20 cellular contexts compared by ENCODE assay signal in the genomic region with DNA sequence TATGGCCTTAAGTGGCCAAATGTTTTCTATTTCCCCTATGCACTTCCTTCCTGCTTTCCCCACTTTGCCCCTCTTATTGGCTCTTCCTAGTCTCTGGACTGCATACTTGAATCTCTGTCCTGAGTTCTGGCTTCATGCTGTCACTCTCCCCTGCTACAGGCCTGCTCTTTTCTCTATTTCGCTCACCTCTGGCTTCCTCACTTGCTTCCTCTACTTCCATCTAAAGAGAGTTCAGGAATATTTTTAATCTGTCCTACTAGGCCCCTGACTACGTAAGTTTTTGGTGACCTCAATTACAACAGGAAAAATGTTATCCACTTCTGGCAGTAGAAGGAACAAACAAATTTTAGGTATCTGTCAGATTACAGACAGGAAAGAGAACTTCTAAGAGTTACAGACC.
A peak's percentile ranks its signal among the peaks of the same experiment; 100 is the strongest.
DNase-seq lines count a peak whose midpoint lies in the region; ATAC-seq and TF ChIP-seq lines count a peak whose summit lies in the region.
"Had no signal": no experiment of that assay in that cellular context is flagged by ENCODE, and none has a peak within 500 bp of the region (broad histone marks: within the 10 kb centered on the region; RNA-seq: fewer than 3 reads in every experiment).

No MANE protein-coding gene starts in this region.

- H3K4me1 Mint-ChIP-seq in WTC11 (peaks cover 47% of the 10 kb centered on the region), neural crest cell (peaks cover 26% of the 10 kb centered on the region), Caco-2 (ENCODE audit: low read depth, unreplicated experiment) (no peaks in the 10 kb centered on the region)
- H3K4me1 Mint-ChIP-seq in activated T-cell treated with anti-CD3 and anti-CD28 coated beads, Interleukin-2, amount 50 U/mL, for 72 hours (ENCODE audit: low read depth) = peaks cover 6% of the 10 kb centered on the region
- H3K4me1 Mint-ChIP-seq in T-helper 2 cell treated with Interferon-gamma antibody and Interleukin-4, amounts not matched to agents 5 μg/mL and 100 μg/mL, for 36 hours (ENCODE audit: low read depth) = peaks cover 4% of the 10 kb centered on the region

- peaks cover 0 to 3% (median 0%) of the 10 kb centered on the region in 4 donors for H3K4me1 ChIP-seq in transverse colon
- no peaks in the 10 kb centered on the region for H3K4me1 ChIP-seq in Caco-2

- POLR2A ChIA-PET in WTC11 (lab: Charles Lee) (no interaction called here), Caco-2 (lab: Charles Lee) (no interaction called here)

- CTCF ChIA-PET in WTC11 (lab: Charles Lee) = no interaction called here
- CTCF ChIA-PET in Caco-2 (lab: Charles Lee) = no interaction called here

- H3K27ac Mint-ChIP-seq in WTC11 = peak overlapping the region; percentile 42
- H3K27ac Mint-ChIP-seq in neural crest cell (ENCODE audit: unreplicated experiment) = no peak overlapping the region
- no peak overlapping the region for H3K27ac Mint-ChIP-seq in activated T-cell treated with anti-CD3 and anti-CD28 coated beads, Interleukin-2, amount 50 U/mL, for 72 hours
- no peak overlapping the region for H3K27ac Mint-ChIP-seq in T-helper 2 cell treated with Interferon-gamma antibody and Interleukin-4, amounts not matched to agents 5 μg/mL and 100 μg/mL, for 36 hours
- H3K27ac Mint-ChIP-seq in Caco-2 (ENCODE audit: unreplicated experiment) = no peak overlapping the region
- H3K27ac Mint-ChIP-seq: CD14-positive monocyte had no signal

- 62 to 71% methylated on average over 1 to 2 of the region's 2 CpGs for WGBS in transverse colon (ENCODE audit: low coverage in 1 of 2), 2 donors

- H3K36me3 Mint-ChIP-seq in WTC11 = no peaks in the 10 kb centered on the region
- no peaks in the 10 kb centered on the region for H3K36me3 Mint-ChIP-seq in neural crest cell (ENCODE audit: low read depth)
- no peaks in the 10 kb centered on the region for H3K36me3 Mint-ChIP-seq in activated T-cell treated with anti-CD3 and anti-CD28 coated beads, Interleukin-2, amount 50 U/mL, for 72 hours (ENCODE audit: insufficient read depth in 2 of 2)
- H3K36me3 Mint-ChIP-seq in T-helper 2 cell treated with Interferon-gamma antibody and Interleukin-4, amounts not matched to agents 5 μg/mL and 100 μg/mL, for 36 hours (ENCODE audit: low read depth) = no peaks in the 10 kb centered on the region
- H3K36me3 Mint-ChIP-seq in Caco-2 (ENCODE audit: insufficient read depth, unreplicated experiment) = no peaks in the 10 kb centered on the region

- H3K4me3 Mint-ChIP-seq in WTC11 (peak overlapping the region; percentile 37), neural crest cell (peak overlapping the region; percentile 1), Caco-2 (ENCODE audit: unreplicated experiment) (no peak overlapping the region)
- H3K4me3 Mint-ChIP-seq in activated T-cell treated with anti-CD3 and anti-CD28 coated beads, Interleukin-2, amount 50 U/mL, for 72 hours = no peak overlapping the region
- no peak overlapping the region for H3K4me3 Mint-ChIP-seq in T-helper 2 cell treated with Interferon-gamma antibody and Interleukin-4, amounts not matched to agents 5 μg/mL and 100 μg/mL, for 36 hours
- H3K4me3 Mint-ChIP-seq: CD14-positive monocyte had no signal

- H3K27me3 Mint-ChIP-seq in WTC11 (ENCODE audit: low read depth) = peaks cover 29% of the 10 kb centered on the region
- peaks cover 9% of the 10 kb centered on the region for H3K27me3 Mint-ChIP-seq in neural crest cell (ENCODE audit: low read depth)
- peaks cover 58% of the 10 kb centered on the region for H3K27me3 Mint-ChIP-seq in activated T-cell treated with anti-CD3 and anti-CD28 coated beads, Interleukin-2, amount 50 U/mL, for 72 hours (ENCODE audit: low read depth)
- peaks cover 37% of the 10 kb centered on the region for H3K27me3 Mint-ChIP-seq in T-helper 2 cell treated with Interferon-gamma antibody and Interleukin-4, amounts not matched to agents 5 μg/mL and 100 μg/mL, for 36 hours (ENCODE audit: low read depth)
- peaks cover 5% of the 10 kb centered on the region for H3K27me3 Mint-ChIP-seq in Caco-2 (ENCODE audit: insufficient read depth, unreplicated experiment)

- DNase-seq in WTC11 (ENCODE audit: low spot score) = no peak
- peak; percentile 17 for DNase-seq in iPS-NIHi11 (ENCODE audit: low spot score)
- DNase-seq in neural crest cell (ENCODE audit: low read depth, low spot score) = no peak
- no peak for DNase-seq in transverse colon
- DNase-seq in activated T-cell treated with anti-CD3 and anti-CD28 coated beads, Interleukin-2, amount 50 U/mL, for 72 hours = no peak
- no peak for DNase-seq in T-helper 2 cell treated with Interferon-gamma antibody and Interleukin-4, amounts not matched to agents 5 μg/mL and 100 μg/mL, for 36 hours (ENCODE audit: low spot score)
- DNase-seq in Caco-2 = no peak
- DNase-seq: ACHN, DMS 273 treated with DMSO at 0.1 percent for 48 hours, DND-41, GM23248, MM.1S, NCI-H1092 treated with DMSO at 0.1 percent for 48 hours, NCI-H146, NCI-H2029 treated with DMSO at 0.1 percent for 48 hours, NCI-H2171, NCI-H526, PC-9 had no signal

- BruUV-seq in Caco-2 (replicated peaks; lab: Mats Ljungman, UMichigan) = no TSS peak

- peaks cover 26% of the 10 kb centered on the region for H3K27me3 ChIP-seq in transverse colon
- H3K27me3 ChIP-seq in Caco-2 (replicated peaks; ENCODE audit: control insufficient read depth, insufficient read depth, low read length) = no peaks in the 10 kb centered on the region

- no peak for TF ChIP-seq POLR2A in transverse colon (IDR thresholded peaks at IDR 0.05)

- in situ Hi-C loops in transverse colon (cut with MboI; ENCODE audit: low pct_ligation_motif_present in 1 of 4, low pct_unique_long_range_greater_than_20kb in 1 of 4, low sequenced_read_pairs in 3 of 4) = no loop called here

- peak overlapping the region; percentile 13 to 80 (median 65) for H3K27ac ChIP-seq in transverse colon
- H3K27ac ChIP-seq: GM23248, PC-9 had no signal

- TF ChIP-seq CTCF in WTC11 (IDR thresholded peaks at IDR 0.05) (no peak), neural crest cell (conservative IDR thresholded peaks at IDR 0.05) (no peak), transverse colon (IDR thresholded peaks at IDR 0.05) (no peak), Caco-2 (IDR thresholded peaks at IDR 0.05; ENCODE audit: insufficient read depth in 1 of 2, low read depth in 1 of 2, low read length in 1 of 2, severe bottlenecking in 1 of 2, unreplicated experiment in 1 of 2) (no peak)

- H3K36me3 ChIP-seq in transverse colon (no peaks in the 10 kb centered on the region), Caco-2 (ENCODE audit: control insufficient read depth, insufficient read depth, low read length) (no peaks in the 10 kb centered on the region)

- no peak overlapping the region for H3K4me3 ChIP-seq in transverse colon
- no peak overlapping the region for H3K4me3 ChIP-seq in Caco-2 (ENCODE audit: low read depth, low read length)
- H3K4me3 ChIP-seq: GM23248, PC-9 had no signal

- H3K9me3 Mint-ChIP-seq in WTC11 (no peaks in the 10 kb centered on the region), neural crest cell (no peaks in the 10 kb centered on the region), Caco-2 (ENCODE audit: unreplicated experiment) (no peaks in the 10 kb centered on the region)
- peaks cover 0 to 1% of the 10 kb centered on the region in 2 donors for H3K9me3 Mint-ChIP-seq in activated T-cell treated with anti-CD3 and anti-CD28 coated beads, Interleukin-2, amount 50 U/mL, for 72 hours
- H3K9me3 Mint-ChIP-seq in T-helper 2 cell treated with Interferon-gamma antibody and Interleukin-4, amounts not matched to agents 5 μg/mL and 100 μg/mL, for 36 hours = no peaks in the 10 kb centered on the region

- intact Hi-C loops in transverse colon (cut with DNase I; ENCODE audit: low total_unique reads) = no loop called here
- intact Hi-C loops in Caco-2 (cut with micrococcal nuclease; ENCODE audit: unreplicated experiment) = no loop called here

- no peak for TF ChIP-seq EP300 in transverse colon (IDR thresholded peaks at IDR 0.05; ENCODE audit: low read depth)

- no peaks in the 10 kb centered on the region for H3K9me3 ChIP-seq in transverse colon
- no peaks in the 10 kb centered on the region for H3K9me3 ChIP-seq in Caco-2

- no peak for ATAC-seq in WTC11
- ATAC-seq in activated T-cell treated with anti-CD3 and anti-CD28 coated beads, Interleukin-2, amount 50 U/mL, for 72 hours (replicated peaks in 1 of 2) = no peak
- ATAC-seq: HCT116 had no signal

TF ChIP-seq in WTC11, 78 proteins besides CTCF, POLR2A, EP300 and RAD21 (continues in another document):
- no peak for TF ChIP-seq PRRX2 (CRISPR knock-in tag; IDR thresholded peaks at IDR 0.05)
- no peak for TF ChIP-seq NR1H2 (CRISPR knock-in tag; IDR thresholded peaks at IDR 0.05)
- TF ChIP-seq, protein P1, sequence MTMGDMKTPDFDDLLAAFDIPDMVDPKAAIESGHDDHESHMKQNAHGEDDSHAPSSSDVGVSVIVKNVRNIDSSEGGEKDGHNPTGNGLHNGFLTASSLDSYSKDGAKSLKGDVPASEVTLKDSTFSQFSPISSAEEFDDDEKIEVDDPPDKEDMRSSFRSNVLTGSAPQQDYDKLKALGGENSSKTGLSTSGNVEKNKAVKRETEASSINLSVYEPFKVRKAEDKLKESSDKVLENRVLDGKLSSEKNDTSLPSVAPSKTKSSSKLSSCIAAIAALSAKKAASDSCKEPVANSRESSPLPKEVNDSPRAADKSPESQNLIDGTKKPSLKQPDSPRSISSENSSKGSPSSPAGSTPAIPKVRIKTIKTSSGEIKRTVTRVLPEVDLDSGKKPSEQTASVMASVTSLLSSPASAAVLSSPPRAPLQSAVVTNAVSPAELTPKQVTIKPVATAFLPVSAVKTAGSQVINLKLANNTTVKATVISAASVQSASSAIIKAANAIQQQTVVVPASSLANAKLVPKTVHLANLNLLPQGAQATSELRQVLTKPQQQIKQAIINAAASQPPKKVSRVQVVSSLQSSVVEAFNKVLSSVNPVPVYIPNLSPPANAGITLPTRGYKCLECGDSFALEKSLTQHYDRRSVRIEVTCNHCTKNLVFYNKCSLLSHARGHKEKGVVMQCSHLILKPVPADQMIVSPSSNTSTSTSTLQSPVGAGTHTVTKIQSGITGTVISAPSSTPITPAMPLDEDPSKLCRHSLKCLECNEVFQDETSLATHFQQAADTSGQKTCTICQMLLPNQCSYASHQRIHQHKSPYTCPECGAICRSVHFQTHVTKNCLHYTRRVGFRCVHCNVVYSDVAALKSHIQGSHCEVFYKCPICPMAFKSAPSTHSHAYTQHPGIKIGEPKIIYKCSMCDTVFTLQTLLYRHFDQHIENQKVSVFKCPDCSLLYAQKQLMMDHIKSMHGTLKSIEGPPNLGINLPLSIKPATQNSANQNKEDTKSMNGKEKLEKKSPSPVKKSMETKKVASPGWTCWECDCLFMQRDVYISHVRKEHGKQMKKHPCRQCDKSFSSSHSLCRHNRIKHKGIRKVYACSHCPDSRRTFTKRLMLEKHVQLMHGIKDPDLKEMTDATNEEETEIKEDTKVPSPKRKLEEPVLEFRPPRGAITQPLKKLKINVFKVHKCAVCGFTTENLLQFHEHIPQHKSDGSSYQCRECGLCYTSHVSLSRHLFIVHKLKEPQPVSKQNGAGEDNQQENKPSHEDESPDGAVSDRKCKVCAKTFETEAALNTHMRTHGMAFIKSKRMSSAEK (CRISPR knock-in tag; IDR thresholded peaks at IDR 0.05; ENCODE audit: borderline replicate concordance) = no peak
- TF ChIP-seq ZBTB21 (CRISPR knock-in tag; IDR thresholded peaks at IDR 0.05; ENCODE audit: borderline replicate concordance) = no peak
- TF ChIP-seq GRHL2 (CRISPR knock-in tag; IDR thresholded peaks at IDR 0.05; ENCODE audit: insufficient replicate concordance, severe bottlenecking) = no peak
- TF ChIP-seq FOXK1 (CRISPR knock-in tag; IDR thresholded peaks at IDR 0.05) = no peak

Comparison
In these comparisons a context has a peak if more than half of its experiments do, and no peak if none do; other contexts are left out.
1. H3K4me3 Mint-ChIP-seq: peak in WTC11 (single experiment) and neural crest cell (single experiment); none in activated T-cell treated with anti-CD3 and anti-CD28 coated beads, Interleukin-2, amount 50 U/mL, for 72 hours (0 of 2), T-helper 2 cell treated with Interferon-gamma antibody and Interleukin-4, amounts not matched to agents 5 μg/mL and 100 μg/mL, for 36 hours (single experiment) and Caco-2 (single experiment).